Comparison of ENCODE assay signal across 8 cellular contexts in genomic region chr19:6260912-6261636, GRCh38. TPM values are rescaled to one million over a fixed set of nuclear protein-coding genes. Genes with fewer than 3 reads are reported as not detected.
DNase-seq lines count a peak whose midpoint lies in the region; ATAC-seq and TF ChIP-seq lines count a peak whose summit lies in the region.

No MANE protein-coding gene starts in this region.

- H3K4me3 Mint-ChIP-seq in progenitor cell of endocrine pancreas (ENCODE audit: low read depth): no peak overlapping the region

- TF ChIP-seq CTCF in epithelial cell of proximal tubule (conservative IDR thresholded peaks at IDR 0.05; ENCODE audit: low read depth, low read length) (peak; percentile 59), progenitor cell of endocrine pancreas (IDR thresholded peaks at IDR 0.05; ENCODE audit: unreplicated experiment) (peak; percentile 61)

- H3K27ac Mint-ChIP-seq in progenitor cell of endocrine pancreas: peak overlapping the region; percentile 67

- H3K9me3 Mint-ChIP-seq in progenitor cell of endocrine pancreas (ENCODE audit: low read depth): no peaks in the 10 kb centered on the region

- no peak overlapping the region for H3K4me3 ChIP-seq in epithelial cell of proximal tubule (ENCODE audit: low read depth, low read length)

- H3K36me3 Mint-ChIP-seq in progenitor cell of endocrine pancreas (ENCODE audit: insufficient read depth): peaks cover 23% of the 10 kb centered on the region

- no peak for DNase-seq in activated CD4-positive, CD25-positive, alpha-beta regulatory T cell treated with anti-CD3 and anti-CD28 coated beads, Interleukin-2, amount 50 U/mL, for 72 hours
- peak; percentile 10 for DNase-seq in T follicular helper cell (ENCODE audit: low read depth)
- DNase-seq in epithelial cell of proximal tubule (ENCODE audit: low read depth): no peak
- DNase-seq in progenitor cell of endocrine pancreas (ENCODE audit: low spot score, unreplicated experiment): no peak
- DNase-seq in T1000 (lab: John Stamatoyannopoulos, UW): no peak
- DNase-seq in kidney glomerular epithelial cell (lab: John Stamatoyannopoulos, UW): no peak

- no peaks in the 10 kb centered on the region for H3K27me3 Mint-ChIP-seq in progenitor cell of endocrine pancreas

- peak; percentile 38 to 44 for ATAC-seq in activated CD4-positive, CD25-positive, alpha-beta regulatory T cell treated with anti-CD3 and anti-CD28 coated beads, Interleukin-2, amount 50 U/mL, for 24 hours
- ATAC-seq in GM19395 (IDR thresholded peaks at IDR 0.05; ENCODE audit: unreplicated experiment): no peak

- peaks cover 2% of the 10 kb centered on the region for H3K4me1 Mint-ChIP-seq in progenitor cell of endocrine pancreas (ENCODE audit: low read depth)

RNA-seq across cellular contexts. Expression of gene MLLT1, which starts 18.7 kb away (rescaled TPM):
- 15.2 and 22.9 TPM in 2 replicates for total RNA-seq in epithelial cell of proximal tubule
- total RNA-seq in progenitor cell of endocrine pancreas: 93.6 and 106 TPM in 2 replicates
